ENCODE assay signal across 10 cellular contexts in genomic region chr5:150058480-150059126, GRCh38. TPM values are rescaled to one million over a fixed set of nuclear protein-coding genes. Genes with fewer than 3 reads are reported as not detected.
DNase-seq lines count a peak whose midpoint lies in the region; ATAC-seq, FAIRE-seq and TF ChIP-seq lines count a peak whose summit lies in the region.
"Had no signal": no experiment of that assay in that cellular context is flagged by ENCODE, and none has a peak within 500 bp of the region (broad histone marks: within the 10 kb centered on the region; RNA-seq: fewer than 3 reads in every experiment).

No MANE protein-coding gene starts in this region.

- H3K4ac ChIP-seq in trophoblast cell (ENCODE audit: low read depth, low read length) (no peak overlapping the region), mesendoderm (ENCODE audit: low read depth, low read length) (no peak overlapping the region)

- no peak for TF ChIP-seq EP300 in esophagus muscularis mucosa (IDR thresholded peaks at IDR 0.05)

- H4K20me1 ChIP-seq in PC-9 (ENCODE audit: insufficient read depth): no peaks in the 10 kb centered on the region
- H4K20me1 ChIP-seq in endothelial cell of umbilical vein (replicated peaks; ENCODE audit: control insufficient read depth, extremely low read depth, insufficient read depth, low read length): no peaks in the 10 kb centered on the region

- in situ Hi-C loops in G401 (cut with HindIII; ENCODE audit: low sequenced_read_pairs): no loop called here

- H3F3A ChIP-seq in PC-9 (ENCODE audit: insufficient read depth, low read depth): no peaks in the 10 kb centered on the region

- no peak overlapping the region for H3K4me2 ChIP-seq in PC-9
- no peak overlapping the region for H3K4me2 ChIP-seq in endothelial cell of umbilical vein (ENCODE audit: insufficient read depth, low read length)
- H3K4me2 ChIP-seq in trophoblast cell (ENCODE audit: low read length): no peak overlapping the region
- no peak overlapping the region for H3K4me2 ChIP-seq in mesendoderm (ENCODE audit: low read length)

- H3K4me1 ChIP-seq in PC-9 (replicated peaks; ENCODE audit: insufficient read depth) (no peaks in the 10 kb centered on the region), endothelial cell of umbilical vein (ENCODE audit: control insufficient read depth, extremely low read depth, insufficient read depth, low read length) (no peaks in the 10 kb centered on the region), trophoblast cell (ENCODE audit: control insufficient read depth in 1 of 2, insufficient read depth in 2 of 2, low read length in 2 of 2) (peaks cover 3 to 8% of the 10 kb centered on the region in 2 experiments), mesendoderm (ENCODE audit: control insufficient read depth, low read depth, low read length) (peaks cover 4% of the 10 kb centered on the region), esophagus muscularis mucosa (no peaks in the 10 kb centered on the region)

- no peaks in the 10 kb centered on the region for H3K9me3 ChIP-seq in PC-9 (ENCODE audit: insufficient read depth, low read depth)
- no peaks in the 10 kb centered on the region for H3K9me3 ChIP-seq in endothelial cell of umbilical vein (replicated peaks; ENCODE audit: control insufficient read depth, insufficient read depth, low read length)
- H3K9me3 ChIP-seq in trophoblast cell (ENCODE audit: insufficient read depth, low read depth, low read length): peaks cover 2% of the 10 kb centered on the region
- no peaks in the 10 kb centered on the region for H3K9me3 ChIP-seq in esophagus muscularis mucosa

- H3K18ac ChIP-seq in trophoblast cell (ENCODE audit: low read length) (no peak overlapping the region), mesendoderm (ENCODE audit: low read length) (no peak overlapping the region)

- POLR2A ChIA-PET in PC-9 (lab: Charles Lee; ENCODE audit: unreplicated experiment) (no interaction called here), endothelial cell of umbilical vein (lab: Charles Lee) (no interaction called here)

- CTCF ChIA-PET in PC-9 (lab: Charles Lee) (no interaction called here), endothelial cell of umbilical vein (lab: Charles Lee) (no interaction called here)

- no peaks in the 10 kb centered on the region for H3K79me1 ChIP-seq in trophoblast cell (ENCODE audit: low read length)
- H3K79me1 ChIP-seq in mesendoderm (ENCODE audit: low read length): no peaks in the 10 kb centered on the region

- H3K27me3 ChIP-seq in PC-9 (ENCODE audit: insufficient read depth, low read depth) (no peaks in the 10 kb centered on the region), endothelial cell of umbilical vein (ENCODE audit: control insufficient read depth in 2 of 2, insufficient read depth in 2 of 2, low read length in 2 of 2) (no peaks in the 10 kb centered on the region), trophoblast cell (ENCODE audit: insufficient read depth, low read length) (no peaks in the 10 kb centered on the region), mesendoderm (ENCODE audit: insufficient read depth, low read length, poor library complexity) (no peaks in the 10 kb centered on the region), esophagus muscularis mucosa (no peaks in the 10 kb centered on the region)

- no peak overlapping the region for H2BK15ac ChIP-seq in mesendoderm (replicated peaks; ENCODE audit: low read depth)

- no peaks in the 10 kb centered on the region for H3K9me1 ChIP-seq in endothelial cell of umbilical vein (replicated peaks; ENCODE audit: control insufficient read depth, extremely low read depth, insufficient read depth, low read length)

- H2BK5ac ChIP-seq in trophoblast cell (ENCODE audit: low read depth, low read length, poor library complexity) (no peak overlapping the region), mesendoderm (ENCODE audit: low read length) (no peak overlapping the region)

- no CpG with 5 or more reads among the region's 6 CpGs for WGBS in trophoblast cell (ENCODE audit: extremely low coverage, insufficient coverage, insufficient read length)
- no CpG with 5 or more reads among the region's 6 CpGs for WGBS in mesendoderm (ENCODE audit: extremely low coverage, insufficient coverage, low lambda C conversion rate)
- 79% methylated on average over 6 of the region's 6 CpGs for WGBS in esophagus muscularis mucosa

- no peak overlapping the region for H3K27ac ChIP-seq in PC-9
- H3K27ac ChIP-seq in endothelial cell of umbilical vein (ENCODE audit: insufficient read depth, low read depth, low read length): no peak overlapping the region
- H3K27ac ChIP-seq in trophoblast cell (ENCODE audit: low read depth, low read length): no peak overlapping the region
- no peak overlapping the region for H3K27ac ChIP-seq in mesendoderm (ENCODE audit: low read depth, low read length)
- H3K27ac ChIP-seq in esophagus muscularis mucosa (replicated peaks in 1 of 4): no peak overlapping the region

- no peak overlapping the region for H4K5ac ChIP-seq in mesendoderm (ENCODE audit: low read length)

- no peak overlapping the region for H2AK5ac ChIP-seq in trophoblast cell (ENCODE audit: low read length)
- H2AK5ac ChIP-seq in mesendoderm (ENCODE audit: low read length): no peak overlapping the region

- H3K4me3 ChIP-seq in PC-9 (no peak overlapping the region), endothelial cell of umbilical vein (replicated peaks in 1 of 3; ENCODE audit: insufficient read depth in 1 of 3, low read depth in 1 of 3, low read length in 3 of 3) (no peak overlapping the region), trophoblast cell (ENCODE audit: low read depth, low read length) (no peak overlapping the region), mesendoderm (ENCODE audit: low read length) (no peak overlapping the region), esophagus muscularis mucosa (no peak overlapping the region)

- no peak for ATAC-seq in GM19463 (IDR thresholded peaks at IDR 0.05; ENCODE audit: unreplicated experiment)

- no peak overlapping the region for H2AFZ ChIP-seq in PC-9
- no peak overlapping the region for H2AFZ ChIP-seq in endothelial cell of umbilical vein (ENCODE audit: low read depth, low read length)
- no peak overlapping the region for H2AFZ ChIP-seq in trophoblast cell (ENCODE audit: insufficient read depth, low read length, poor library complexity)

- no peak for TF ChIP-seq CTCF in PC-9 (conservative IDR thresholded peaks at IDR 0.05)
- TF ChIP-seq CTCF in endothelial cell of umbilical vein (IDR thresholded peaks at IDR 0.05; ENCODE audit: extremely low read depth in 1 of 2, insufficient read depth in 1 of 2, low read depth in 1 of 2, low read length in 2 of 2): no peak
- no peak for TF ChIP-seq CTCF in esophagus muscularis mucosa (IDR thresholded peaks at IDR 0.05)

- no peak overlapping the region for H2BK12ac ChIP-seq in trophoblast cell (ENCODE audit: low read length)

- BruUV-seq in PC-9 (replicated peaks; lab: Mats Ljungman, UMichigan) (TSS peak; percentile 19), endothelial cell of umbilical vein (replicated peaks; lab: Mats Ljungman, UMichigan) (no TSS peak)

- no peaks in the 10 kb centered on the region for H3K79me2 ChIP-seq in PC-9 (ENCODE audit: low read depth)
- no peaks in the 10 kb centered on the region for H3K79me2 ChIP-seq in endothelial cell of umbilical vein (ENCODE audit: control insufficient read depth, insufficient read depth, low read length)
- H3K79me2 ChIP-seq in trophoblast cell (ENCODE audit: control insufficient read depth, insufficient read depth, low read length, poor library complexity): no peaks in the 10 kb centered on the region
- H3K79me2 ChIP-seq in mesendoderm (ENCODE audit: control insufficient read depth, insufficient read depth, low read length): no peaks in the 10 kb centered on the region

- H4K8ac ChIP-seq in trophoblast cell (ENCODE audit: low read depth, low read length) (no peak overlapping the region), mesendoderm (ENCODE audit: low read depth, low read length) (no peak overlapping the region)

- H3K56ac ChIP-seq in mesendoderm (ENCODE audit: low read length): no peak overlapping the region

- no peak overlapping the region for H2BK120ac ChIP-seq in trophoblast cell (ENCODE audit: insufficient read depth, low read length, poor library complexity)
- no peak overlapping the region for H2BK120ac ChIP-seq in mesendoderm (ENCODE audit: low read depth, low read length)

- dilution Hi-C loops in endothelial cell of umbilical vein (cut with MboI; ENCODE audit: extremely low pct_ligation_motif_present, low sequenced_read_pairs): no loop called here

- intact Hi-C loops in PC-9 (cut with micrococcal nuclease; ENCODE audit: unreplicated experiment) (no loop called here), endothelial cell of umbilical vein (cut with micrococcal nuclease) (no loop called here), esophagus muscularis mucosa (cut with DNase I) (no loop called here)

- H3K36me3 ChIP-seq in PC-9 (ENCODE audit: low read depth) (no peaks in the 10 kb centered on the region), endothelial cell of umbilical vein (ENCODE audit: control insufficient read depth in 2 of 2, extremely low read depth in 1 of 2, insufficient read depth in 2 of 2, low read length in 2 of 2) (peaks cover 2 to 20% of the 10 kb centered on the region in 2 experiments), trophoblast cell (ENCODE audit: control insufficient read depth in 1 of 2, insufficient read depth in 2 of 2, low read length in 2 of 2) (peaks cover 36 to 42% of the 10 kb centered on the region in 2 experiments), mesendoderm (ENCODE audit: control insufficient read depth, insufficient read depth, low read length) (peaks cover 5% of the 10 kb centered on the region), esophagus muscularis mucosa (peaks cover 6 to 25% (median 23%) of the 10 kb centered on the region in 4 donors)

- peak; percentile 46 for FAIRE-seq in endothelial cell of umbilical vein (lab: Jason Lieb, UNC)

- no peak overlapping the region for H4K91ac ChIP-seq in trophoblast cell (ENCODE audit: low read depth, low read length)

- no peak overlapping the region for H4K12ac ChIP-seq in trophoblast cell (ENCODE audit: low read depth, low read length)

- no peak overlapping the region for H3K9ac ChIP-seq in endothelial cell of umbilical vein (replicated peaks; ENCODE audit: extremely low read depth, insufficient read depth, low read length)
- H3K9ac ChIP-seq in trophoblast cell (ENCODE audit: low read length): no peak overlapping the region
- no peak overlapping the region for H3K9ac ChIP-seq in mesendoderm (ENCODE audit: low read length)

- DNase-seq in G401 (ENCODE audit: low spot score) (peak; percentile 53), PC-9 (no peak), endothelial cell of umbilical vein (ENCODE audit: low read depth, low spot score) (no peak), trophoblast cell (peak; percentile 9 to 36), mesendoderm (no peak), esophagus muscularis mucosa (ENCODE audit: extremely low spot score) (no peak)
- DNase-seq in activated CD4-positive, alpha-beta T cell treated with anti-CD3 and anti-CD28 coated beads for 1 hour: no peak
- DNase-seq: activated naive CD4-positive, alpha-beta T cell; NCI-H2081 treated with DMSO at 0.1 percent for 48 hours had no signal

- H3K9me2 ChIP-seq in PC-9 (ENCODE audit: insufficient read depth): no peaks in the 10 kb centered on the region

- H3K14ac ChIP-seq in trophoblast cell (ENCODE audit: low read length): no peak overlapping the region

- H3K23ac ChIP-seq in trophoblast cell (ENCODE audit: low read length) (no peak overlapping the region), mesendoderm (ENCODE audit: low read length) (no peak overlapping the region)

- TF ChIP-seq POLR2A in endothelial cell of umbilical vein (IDR thresholded peaks at IDR 0.05; ENCODE audit: low read depth, low read length) (no peak), esophagus muscularis mucosa (IDR thresholded peaks at IDR 0.05; ENCODE audit: low read depth) (no peak)

RNA-seq across cellular contexts. Expression of gene CSF1R, which starts 27.8 kb away (rescaled TPM):
- total RNA-seq in G401 (2014; rRNA removed; shearing (Covaris generic)): 0.43 and 1.1 TPM in 2 replicates
- total RNA-seq in PC-9 (2021): 0.72 and 0.95 TPM in 2 replicates
- not detected in 2 replicates for total RNA-seq in endothelial cell of umbilical vein
- polyA plus RNA-seq in endothelial cell of umbilical vein: not detected in 2 replicates
- not detected in 2 replicates for polyA plus RNA-seq in endothelial cell of umbilical vein (2011; cell fraction: cytosol; rRNA removed)
- not detected in 2 replicates for polyA plus RNA-seq in endothelial cell of umbilical vein (2011; cell fraction: nucleus; rRNA removed)
- polyA plus RNA-seq in endothelial cell of umbilical vein (2012): not detected in 2 replicates
- not detected in 2 replicates for polyA minus RNA-seq in endothelial cell of umbilical vein
- not detected for polyA minus RNA-seq in endothelial cell of umbilical vein (2011; cell fraction: cytosol; rRNA and poly(A)+ RNA removed)
- not detected in 2 replicates for polyA minus RNA-seq in endothelial cell of umbilical vein (2011; cell fraction: nucleus; rRNA and poly(A)+ RNA removed)
- 42.3 and 43.7 TPM in 2 replicates for polyA plus RNA-seq in trophoblast cell (2013)
- polyA plus RNA-seq in mesendoderm (2013, experiment 1 of 2): 0.04 TPM
- polyA plus RNA-seq in mesendoderm (2013, experiment 2 of 2): 0.11 TPM
- 10 to 100 TPM; 24.9 to 51.7 (median 31.5) TPM for total RNA-seq in esophagus muscularis mucosa

RNA-seq across cellular contexts. Expression of gene HMGXB3, which starts 58.1 kb away (rescaled TPM):
- 56.9 and 58.7 TPM in 2 replicates for total RNA-seq in G401 (2014; rRNA removed; shearing (Covaris generic))
- total RNA-seq in PC-9 (2021) (38.0 and 43.1 TPM in 2 replicates), endothelial cell of umbilical vein (43.0 and 52.6 TPM in 2 replicates), esophagus muscularis mucosa (10 to 100 TPM; 17.4 to 26.5 (median 23.1) TPM)
- polyA plus RNA-seq in endothelial cell of umbilical vein: 34.8 and 38.3 TPM in 2 replicates
- 21.7 and 24.9 TPM in 2 replicates for polyA plus RNA-seq in endothelial cell of umbilical vein (2011; cell fraction: cytosol; rRNA removed)
- 114 TPM in 2 replicates for polyA plus RNA-seq in endothelial cell of umbilical vein (2011; cell fraction: nucleus; rRNA removed)
- polyA plus RNA-seq in endothelial cell of umbilical vein (2012): 22.4 and 28.7 TPM in 2 replicates
- 62.7 and 70.4 TPM in 2 replicates for polyA minus RNA-seq in endothelial cell of umbilical vein
- polyA minus RNA-seq in endothelial cell of umbilical vein (2011; cell fraction: cytosol; rRNA and poly(A)+ RNA removed): 30.9 TPM
- polyA minus RNA-seq in endothelial cell of umbilical vein (2011; cell fraction: nucleus; rRNA and poly(A)+ RNA removed): 52.1 and 57.0 TPM in 2 replicates
- polyA plus RNA-seq in trophoblast cell (2013): 22.9 and 23.8 TPM in 2 replicates
- 14.9 TPM for polyA plus RNA-seq in mesendoderm (2013, experiment 1 of 2)
- 14.5 TPM for polyA plus RNA-seq in mesendoderm (2013, experiment 2 of 2)

RNA-seq across cellular contexts. Expression of gene TIGD6, which starts 58.1 kb away (rescaled TPM):
- total RNA-seq in G401 (2014; rRNA removed; shearing (Covaris generic)): 1.4 and 1.9 TPM in 2 replicates
- total RNA-seq in PC-9 (2021) (3.0 and 3.9 TPM in 2 replicates), endothelial cell of umbilical vein (3.6 and 4.1 TPM in 2 replicates), esophagus muscularis mucosa (1 to 10 TPM; 2.9 to 3.5 (median 3.2) TPM)
- 5.0 and 5.4 TPM in 2 replicates for polyA plus RNA-seq in endothelial cell of umbilical vein
- polyA plus RNA-seq in endothelial cell of umbilical vein (2011; cell fraction: cytosol; rRNA removed): 2.9 and 3.7 TPM in 2 replicates
- 4.4 and 5.5 TPM in 2 replicates for polyA plus RNA-seq in endothelial cell of umbilical vein (2011; cell fraction: nucleus; rRNA removed)
- polyA plus RNA-seq in endothelial cell of umbilical vein (2012): 2.7 and 3.9 TPM in 2 replicates
- polyA minus RNA-seq in endothelial cell of umbilical vein: 13.5 and 17.0 TPM in 2 replicates
- 2.9 TPM for polyA minus RNA-seq in endothelial cell of umbilical vein (2011; cell fraction: cytosol; rRNA and poly(A)+ RNA removed)
- polyA minus RNA-seq in endothelial cell of umbilical vein (2011; cell fraction: nucleus; rRNA and poly(A)+ RNA removed): 7.1 and 15.4 TPM in 2 replicates
- 3.6 and 3.8 TPM in 2 replicates for polyA plus RNA-seq in trophoblast cell (2013)
- 2.3 TPM for polyA plus RNA-seq in mesendoderm (2013, experiment 1 of 2)
- polyA plus RNA-seq in mesendoderm (2013, experiment 2 of 2): 2.1 TPM

Comparison
In these comparisons a context has a peak if more than half of its experiments do, and no peak if none do; other contexts are left out.
1. DNase-seq: peak in G401 (single experiment) and trophoblast cell (2 of 2); none in PC-9 (0 of 2), endothelial cell of umbilical vein (single experiment), mesendoderm (single experiment), activated CD4-positive, alpha-beta T cell treated with anti-CD3 and anti-CD28 coated beads for 1 hour (single experiment) and esophagus muscularis mucosa (single experiment).
2. RNA of gene CSF1R, which starts 27.8 kb away (total RNA-seq): 24.9 to 51.7 TPM in esophagus muscularis mucosa; 0.43 to 1.1 TPM in G401, 0.72 to 0.95 TPM in PC-9 and not detected in endothelial cell of umbilical vein; every median in the first group is over 10 times any median in the second.